Comparison of ENCODE assay signal across 9 cellular contexts in genomic region chr2:159617080-159617479, GRCh38. TPM values are rescaled to one million over a fixed set of nuclear protein-coding genes. Genes with fewer than 3 reads are reported as not detected.
A peak's percentile ranks its signal among the peaks of the same experiment; 100 is the strongest.
DNase-seq lines count a peak whose midpoint lies in the region; ATAC-seq, FAIRE-seq and TF ChIP-seq lines count a peak whose summit lies in the region.
"Had no signal": no experiment of that assay in that cellular context is flagged by ENCODE, and none has a peak within 500 bp of the region (broad histone marks: within the 10 kb centered on the region; RNA-seq: fewer than 3 reads in every experiment).

No MANE protein-coding gene starts in this region.

- no peak overlapping the region for H3K9ac ChIP-seq in GM12878 (ENCODE audit: control insufficient read depth, insufficient read depth, low read length)

- H3K36me3 ChIP-seq in GM12878 (ENCODE audit: control insufficient read depth in 2 of 2, insufficient read depth in 2 of 2, low read length in 1 of 2) (no peaks in the 10 kb centered on the region), kidney epithelial cell (ENCODE audit: control insufficient read depth, insufficient read depth, low read length) (no peaks in the 10 kb centered on the region), stomach (no peaks in the 10 kb centered on the region)

- ATAC-seq in GM12878 (no peak), HG03521 (IDR thresholded peaks at IDR 0.05; ENCODE audit: unreplicated experiment) (no peak), HG03025 (IDR thresholded peaks at IDR 0.05; ENCODE audit: low FRiP score, unreplicated experiment) (no peak)

- 62% methylated on average over 4 of the region's 4 CpGs for WGBS in GM12878 (ENCODE audit: insufficient coverage, insufficient replicate concordance, low lambda C conversion rate, missing lambda C conversion rate)
- 13 to 28% (median 19%) methylated on average over 4 of the region's 4 CpGs for WGBS in stomach, 5 donors

- in situ Hi-C loops in GM12878 (cut with MboI) = no loop called here

- H3K9me3 Mint-ChIP-seq in HFFc6 = no peaks in the 10 kb centered on the region

- no peaks in the 10 kb centered on the region for H3K27me3 ChIP-seq in GM12878 (replicated peaks in 1 of 2; ENCODE audit: control insufficient read depth in 2 of 2, insufficient read depth in 2 of 2, low read length in 1 of 2)
- H3K27me3 ChIP-seq in kidney epithelial cell (ENCODE audit: control insufficient read depth, insufficient read depth, low read length) = no peaks in the 10 kb centered on the region
- H3K27me3 ChIP-seq in stomach = no peaks in the 10 kb centered on the region

- no peak for TF ChIP-seq EP300 in GM12878 (IDR thresholded peaks at IDR 0.05; ENCODE audit: borderline replicate concordance in 1 of 2, control insufficient read depth in 1 of 2, low read depth in 2 of 2, low read length in 2 of 2)
- no peak for TF ChIP-seq EP300 in stomach (IDR thresholded peaks at IDR 0.05)

- TF ChIP-seq RAD21 in GM12878 (IDR thresholded peaks at IDR 0.05; ENCODE audit: insufficient read depth, low read depth, low read length) = no peak

- peak overlapping the region; percentile 89 for H3K4me3 Mint-ChIP-seq in HFFc6

- H3K4me3 ChIP-seq in GM12878 (no peak overlapping the region), kidney epithelial cell (ENCODE audit: low read depth, low read length) (peak overlapping the region; percentile 85), stomach (peak overlapping the region; percentile 60 to 79 (median 68))

- peaks cover 38% of the 10 kb centered on the region for H3K4me1 Mint-ChIP-seq in HFFc6 (ENCODE audit: low read depth)

- DNase-seq in HFFc6 (no peak), GM12878 (ENCODE audit: low read depth, low spot score) (no peak), kidney epithelial cell (ENCODE audit: low read depth) (no peak), stomach (no peak), HuH-7.5 (ENCODE audit: low spot score) (no peak)
- no peak for DNase-seq in central memory CD4-positive, alpha-beta T cell
- DNase-seq: Karpas-422 had no signal

- H3K27ac ChIP-seq in GM12878 (ENCODE audit: control insufficient read depth, insufficient read depth) (no peak overlapping the region), stomach (peak overlapping the region in 4 of 5 donors; percentile 97 to 98 (median 98))

- H3K4me2 ChIP-seq in GM12878 (ENCODE audit: control insufficient read depth, insufficient read depth) = no peak overlapping the region

- no peaks in the 10 kb centered on the region for H3K27me3 Mint-ChIP-seq in HFFc6 (ENCODE audit: insufficient read depth)

- H2AFZ ChIP-seq in GM12878 (ENCODE audit: control insufficient read depth, low read depth, low read length) = no peak overlapping the region

- POLR2A ChIA-PET in GM12878 (lab: Charles Lee) = no interaction called here

- no TSS peak for BruUV-seq in GM12878 (replicated peaks; lab: Mats Ljungman, UMichigan)

- H3K27ac Mint-ChIP-seq in HFFc6 = peak overlapping the region; percentile 96

- FAIRE-seq in GM12878 (lab: Jason Lieb, UNC) = no peak

- H4K20me1 ChIP-seq in GM12878 (ENCODE audit: control insufficient read depth, insufficient read depth) = no peaks in the 10 kb centered on the region

- TF ChIP-seq CTCF in HFFc6 (IDR thresholded peaks at IDR 0.05) = no peak
- no peak for TF ChIP-seq CTCF in GM12878 (IDR thresholded peaks at IDR 0.05 in 2 of 3, conservative IDR thresholded peaks at IDR 0.05 in 1 of 3; ENCODE audit: control insufficient read depth in 2 of 3, extremely low read depth in 1 of 3, insufficient read depth in 1 of 3, low read depth in 3 of 3, low read length in 3 of 3)
- TF ChIP-seq CTCF in kidney epithelial cell (IDR thresholded peaks at IDR 0.05; ENCODE audit: insufficient read depth, low read length, poor library complexity, severe bottlenecking) = no peak
- TF ChIP-seq CTCF in stomach (IDR thresholded peaks at IDR 0.05) = no peak

- H3K9me3 ChIP-seq in GM12878 (replicated peaks; ENCODE audit: control insufficient read depth, insufficient read depth, low read length) = no peaks in the 10 kb centered on the region
- no peaks in the 10 kb centered on the region for H3K9me3 ChIP-seq in stomach

- H3K36me3 Mint-ChIP-seq in HFFc6 (ENCODE audit: low read depth) = no peaks in the 10 kb centered on the region

- no peak for TF ChIP-seq POLR2A in GM12878 (IDR thresholded peaks at IDR 0.05; ENCODE audit: low read depth, low read length)
- TF ChIP-seq POLR2A in stomach (IDR thresholded peaks at IDR 0.05) = no peak

- SMC1A ChIA-PET in GM12878 (lab: Charles Lee; ENCODE audit: uncharacterized antibody, unreplicated experiment) = interaction anchor here (0.6 to 1.0 kb wide), 2 partner anchors 10 to 189 kb away, joined by 3 to 5 read pairs; no protein-coding TSS in a partner anchor

- RAD21 ChIA-PET in GM12878 (lab: Charles Lee; ENCODE audit: unreplicated experiment) = no interaction called here

- CTCF ChIA-PET in GM12878 (lab: Yijun Ruan, JAX) = interaction anchor here (0.7 to 1.5 kb wide), 5 partner anchors 11 to 350 kb away, joined by 3 to 4 read pairs (median 3); no protein-coding TSS in a partner anchor

- peaks cover 29% of the 10 kb centered on the region for H3K79me2 ChIP-seq in GM12878 (ENCODE audit: control insufficient read depth, insufficient read depth, low read length)

- H3K4me1 ChIP-seq in GM12878 (ENCODE audit: control insufficient read depth, insufficient read depth, low read length) = no peaks in the 10 kb centered on the region; the same call in 1 of the 2 replicates
- peaks cover 11 to 55% (median 32%) of the 10 kb centered on the region in 4 donors for H3K4me1 ChIP-seq in stomach

- intact Hi-C loops in GM12878 (cut with micrococcal nuclease; ENCODE audit: unreplicated experiment) = loop anchor here (5.0 to 10.0 kb wide), 3 partner anchors 100 to 348 kb away; no protein-coding TSS in a partner anchor
- intact Hi-C loops in stomach (cut with DNase I; ENCODE audit: low total_unique reads) = no loop called here

TF ChIP-seq in GM12878, 131 proteins besides CTCF, POLR2A, EP300 and RAD21:
- TF ChIP-seq PML (IDR thresholded peaks at IDR 0.05; ENCODE audit: low read length) (0 out of 2 replicates have a peak, but pooled peaks have one; percentile 6), SREBF2 (IDR thresholded peaks at IDR 0.05; ENCODE audit: low read length) (no peak), IRF3 (IDR thresholded peaks at IDR 0.05) (no peak)

RNA-seq across cellular contexts. Expression of gene BAZ2B, which starts 0.7 kb away (rescaled TPM):
- 10 to 100 TPM; 18.6 to 23.7 (median 19.2) TPM for total RNA-seq in HFFc6 (2021; fragmentation: NEBNext Ultra II Directional; extraction: Animal tissue kit (Norgen Biotek cat#: 25700))
- 510 and 514 TPM in 2 replicates for total RNA-seq in GM12878 (2013; cell fraction: nucleolus; rRNA removed)
- 29.0 and 35.7 TPM in 2 replicates for total RNA-seq in GM12878 (2014; rRNA removed)
- 49.7 and 52.7 TPM in 2 replicates for total RNA-seq in GM12878 (2014; rRNA removed; fragmentation: Illumina TruSeq; extraction: Trizol)
- total RNA-seq in GM12878 (2021) = 32.1 and 33.0 TPM in 2 replicates
- polyA plus RNA-seq in GM12878 (2011; ENCODE audit: low read depth) = 23.5 TPM
- 24.9 and 33.1 TPM in 2 replicates for polyA plus RNA-seq in GM12878 (2011; rRNA removed)
- polyA plus RNA-seq in GM12878 (2011; cell fraction: cytosol; rRNA removed) = 12.6 and 14.4 TPM in 2 replicates
- polyA plus RNA-seq in GM12878 (2011; cell fraction: nucleus; rRNA removed) = 33.1 and 42.0 TPM in 2 replicates
- polyA plus RNA-seq in GM12878 (2012) = 19.7 and 23.3 TPM in 2 replicates
- polyA plus RNA-seq in GM12878 (2014; fragmentation: Illumina TruSeq; extraction: Trizol) = 33.3 and 47.1 TPM in 2 replicates
- 10 to 100 TPM in 1 of 2 experiments, 1 to 10 TPM in 1; 8.8 to 12.8 TPM for polyA plus RNA-seq in GM12878 (2014; fragmentation: Nextera tagmentation; extraction: Ambion mirVana)
- polyA plus RNA-seq in GM12878 (2014; rRNA removed) = 18.6 and 24.5 TPM in 2 replicates
- 10 to 100 TPM; 22.4 to 23.9 TPM for polyA plus RNA-seq in GM12878 (2016; fragmentation: Nextera tagmentation; extraction: Ambion mirVana)
- polyA minus RNA-seq in GM12878 (2011; rRNA and poly(A)+ RNA removed) = 71.0 and 79.2 TPM in 2 replicates
- polyA minus RNA-seq in GM12878 (2011; cell fraction: cytosol; rRNA and poly(A)+ RNA removed) = 18.4 and 19.5 TPM in 2 replicates
- polyA minus RNA-seq in GM12878 (2011; cell fraction: nucleus; rRNA and poly(A)+ RNA removed) = 68.2 and 95.3 TPM in 2 replicates
- total RNA-seq in kidney epithelial cell = 41.9 and 45.0 TPM in 2 replicates
- 100 to 1,000 TPM in 2 of 5 donors, 10 to 100 TPM in 3; 58.5 to 245 (median 99.2) TPM for total RNA-seq in stomach
- 10 to 100 TPM in 2 of 3 donors, 1 to 10 TPM in 1; 7.2 to 16.8 (median 12.5) TPM for polyA plus RNA-seq in stomach
